In genomic region chr10:73551515-73551914, GRCh38 we compare ENCODE assay signal across 17 cellular contexts. TPM values are rescaled to one million over a fixed set of nuclear protein-coding genes. Genes with fewer than 3 reads are reported as not detected.
DNase-seq lines count a peak whose midpoint lies in the region; ATAC-seq, FAIRE-seq and TF ChIP-seq lines count a peak whose summit lies in the region.
"Had no signal": no experiment of that assay in that cellular context is flagged by ENCODE, and none has a peak within 500 bp of the region (broad histone marks: within the 10 kb centered on the region; RNA-seq: fewer than 3 reads in every experiment).

No MANE protein-coding gene starts in this region.

- no TSS peak for BruUV-seq in HepG2 (replicated peaks; lab: Mats Ljungman, UMichigan)
- BruUV-seq in MCF 10A (replicated peaks; lab: Mats Ljungman, UMichigan), result no TSS peak

- ATAC-seq in HepG2, result no peak
- no peak for ATAC-seq in right lobe of liver
- no peak for ATAC-seq in psoas muscle
- no peak for ATAC-seq in GM18520 (IDR thresholded peaks at IDR 0.05; ENCODE audit: unreplicated experiment)
- ATAC-seq: HCT116 had no signal

- no peaks in the 10 kb centered on the region for H3K27me3 Mint-ChIP-seq in MCF 10A (ENCODE audit: insufficient read depth, unreplicated experiment)
- H3K27me3 Mint-ChIP-seq: CD4-positive, CD25-positive, alpha-beta regulatory T cell had no signal

- no peaks in the 10 kb centered on the region for H3K27me3 ChIP-seq in HepG2 (ENCODE audit: control insufficient read depth in 1 of 2, insufficient read depth in 2 of 2, low read length in 2 of 2)
- H3K27me3 ChIP-seq in right lobe of liver, result no peaks in the 10 kb centered on the region
- H3K27me3 ChIP-seq in dorsolateral prefrontal cortex, result no peaks in the 10 kb centered on the region
- H3K27me3 ChIP-seq in psoas muscle (ENCODE audit: insufficient read depth in 3 of 3, low read length in 2 of 3), result no peaks in the 10 kb centered on the region
- no peaks in the 10 kb centered on the region for H3K27me3 ChIP-seq in tibial nerve
- H3K27me3 ChIP-seq: BLaER1 treated with 17β-estradiol and CSF1 and Interleukin-3, amounts not matched to agents 10 nM and 100 nM had no signal

- H3K9me3 Mint-ChIP-seq in MCF 10A (ENCODE audit: unreplicated experiment), result no peaks in the 10 kb centered on the region
- H3K9me3 Mint-ChIP-seq: CD4-positive, CD25-positive, alpha-beta regulatory T cell had no signal

- no peak for DNase-seq in HepG2 (ENCODE audit: low spot score)
- no peak for DNase-seq in right lobe of liver
- DNase-seq in dorsolateral prefrontal cortex, result no peak
- DNase-seq in psoas muscle, result no peak
- no peak for DNase-seq in tibial nerve (ENCODE audit: low spot score in 2 of 2)
- DNase-seq in activated CD4-positive, CD25-positive, alpha-beta regulatory T cell treated with anti-CD3 and anti-CD28 coated beads, Interleukin-2, amount 50 U/mL, for 72 hours, result no peak
- DNase-seq in MCF 10A (ENCODE audit: unreplicated experiment), result no peak
- DNase-seq: 8988T; ACHN; CD4-positive, CD25-positive, alpha-beta regulatory T cell; DMS53; GF-D8; GM23248 had no signal

- TF ChIP-seq CTCF in HepG2 (CRISPR knock-in tag; IDR thresholded peaks at IDR 0.05) (no peak), right lobe of liver (IDR thresholded peaks at IDR 0.05) (no peak), dorsolateral prefrontal cortex (IDR thresholded peaks at IDR 0.05 in 54 of 56, conservative IDR thresholded peaks at IDR 0.05 in 2 of 56; ENCODE audit: low read depth in 1 of 56, partially characterized antibody in 56 of 56) (no peak), psoas muscle (IDR thresholded peaks at IDR 0.05) (no peak), tibial nerve (IDR thresholded peaks at IDR 0.05) (no peak), MCF 10A (IDR thresholded peaks at IDR 0.05; ENCODE audit: unreplicated experiment) (no peak)

- TF ChIP-seq POLR2A in HepG2 (IDR thresholded peaks at IDR 0.05; ENCODE audit: insufficient read depth in 1 of 2, low read depth in 2 of 2, low read length in 2 of 2), result no peak
- TF ChIP-seq POLR2A in right lobe of liver (IDR thresholded peaks at IDR 0.05), result no peak
- no peak for TF ChIP-seq POLR2A in tibial nerve (IDR thresholded peaks at IDR 0.05)

- intact Hi-C loops in HepG2 (cut with micrococcal nuclease; ENCODE audit: unreplicated experiment) (no loop called here), right lobe of liver (cut with DNase I) (no loop called here), dorsolateral prefrontal cortex (cut with DNase I) (loop anchor here in 1 of 2 donors (5.0 kb wide), 1 partner anchor 41 kb away; the partner anchor contains the start of gene USP54), psoas muscle (cut with DNase I) (loop anchor here in 1 of 2 donors (5.0 kb wide), 1 partner anchor 91 kb away; the partner anchor contains the start of gene MYOZ1), MCF 10A (cut with micrococcal nuclease) (no loop called here)

- in situ Hi-C loops in HepG2 (cut with HindIII; ENCODE audit: extremely low pct_ligation_motif_present, low pct_unique_long_range_greater_than_20kb), result no loop called here

- H3K4me1 ChIP-seq in HepG2 (ENCODE audit: insufficient read depth, low read length), result peaks cover 7% of the 10 kb centered on the region; the same call in 1 of the 2 replicates
- H3K4me1 ChIP-seq in right lobe of liver, result no peaks in the 10 kb centered on the region
- peaks cover 67% of the 10 kb centered on the region for H3K4me1 ChIP-seq in psoas muscle
- H3K4me1 ChIP-seq in tibial nerve, result peaks cover 0 to 56% (median 21%) of the 10 kb centered on the region in 4 donors

- peaks cover 17% of the 10 kb centered on the region for H3K4me1 Mint-ChIP-seq in MCF 10A (ENCODE audit: insufficient read depth, unreplicated experiment)
- H3K4me1 Mint-ChIP-seq: CD4-positive, CD25-positive, alpha-beta regulatory T cell had no signal

- H3K4me2 ChIP-seq in HepG2 (ENCODE audit: low read depth, low read length), result no peak overlapping the region
- H3K4me2 ChIP-seq: BLaER1 treated with 17β-estradiol and CSF1 and Interleukin-3, amounts not matched to agents 10 nM and 100 nM had no signal

- no peak overlapping the region for H3K4me3 ChIP-seq in HepG2 (replicated peaks in 1 of 3; ENCODE audit: insufficient read depth in 1 of 3, low read depth in 2 of 3, low read length in 3 of 3)
- H3K4me3 ChIP-seq in right lobe of liver, result no peak overlapping the region
- H3K4me3 ChIP-seq in dorsolateral prefrontal cortex, result peak overlapping the region in 1 of 59 donors; percentile 6
- H3K4me3 ChIP-seq in psoas muscle, result peak overlapping the region; percentile 10
- H3K4me3 ChIP-seq in tibial nerve, result no peak overlapping the region
- H3K4me3 ChIP-seq: BLaER1 treated with 17β-estradiol and CSF1 and Interleukin-3, amounts not matched to agents 10 nM and 100 nM; GM23248 had no signal

- H3K36me3 ChIP-seq in HepG2 (replicated peaks in 1 of 2; ENCODE audit: control insufficient read depth in 1 of 2, insufficient read depth in 2 of 2, low read length in 2 of 2), result no peaks in the 10 kb centered on the region; a peak in 1 of 5 replicates
- H3K36me3 ChIP-seq in right lobe of liver, result no peaks in the 10 kb centered on the region
- no peaks in the 10 kb centered on the region for H3K36me3 ChIP-seq in psoas muscle (ENCODE audit: insufficient read depth in 1 of 2, low read depth in 1 of 2)
- H3K36me3 ChIP-seq in tibial nerve, result no peaks in the 10 kb centered on the region
- H3K36me3 ChIP-seq: BLaER1 treated with 17β-estradiol and CSF1 and Interleukin-3, amounts not matched to agents 10 nM and 100 nM had no signal

- 100% methylated on average over 1 of the region's 1 CpG for WGBS in HepG2 (ENCODE audit: low lambda C conversion rate)
- 78% methylated on average over 1 of the region's 1 CpG for WGBS in right lobe of liver (ENCODE audit: insufficient coverage, low coverage, low lambda C conversion rate, missing lambda C conversion rate)
- 42 to 96% (median 65%) methylated on average over 1 of the region's 1 CpG for WGBS in psoas muscle, 3 donors
- 80 to 92% methylated on average over 1 of the region's 1 CpG for WGBS in tibial nerve, 2 donors

- POLR2A ChIA-PET in HepG2 (lab: Yijun Ruan, JAX) (no interaction called here), MCF 10A (lab: Yijun Ruan, JAX) (interaction anchor here (0.9 to 1.0 kb wide), 2 partner anchors 13 to 24 kb away, joined by 3 to 6 read pairs; no protein-coding TSS in a partner anchor)

- peaks cover 18% of the 10 kb centered on the region for H3K36me3 Mint-ChIP-seq in MCF 10A (ENCODE audit: insufficient read depth, unreplicated experiment)
- H3K36me3 Mint-ChIP-seq: CD4-positive, CD25-positive, alpha-beta regulatory T cell had no signal

- FAIRE-seq in HepG2 (lab: Jason Lieb, UNC), result no peak
- FAIRE-seq: H54 had no signal

- H3K27ac ChIP-seq in HepG2 (ENCODE audit: extremely low read length, insufficient read depth, low read length), result no peak overlapping the region
- no peak overlapping the region for H3K27ac ChIP-seq in right lobe of liver
- H3K27ac ChIP-seq in dorsolateral prefrontal cortex, result peak overlapping the region in 58 of 59 donors; percentile 49 to 99 (median 96)
- peak overlapping the region; percentile 88 for H3K27ac ChIP-seq in psoas muscle
- peak overlapping the region; percentile 76 to 95 (median 84) for H3K27ac ChIP-seq in tibial nerve
- H3K27ac ChIP-seq: BLaER1 treated with 17β-estradiol and CSF1 and Interleukin-3, amounts not matched to agents 10 nM and 100 nM; GM23248 had no signal

- no peak overlapping the region for H3K4me3 Mint-ChIP-seq in MCF 10A (ENCODE audit: unreplicated experiment)
- H3K4me3 Mint-ChIP-seq: CD4-positive, CD25-positive, alpha-beta regulatory T cell had no signal

- no peak overlapping the region for H2AFZ ChIP-seq in HepG2 (ENCODE audit: low read length)
- H2AFZ ChIP-seq: GM23248 had no signal

- H3K27ac Mint-ChIP-seq in MCF 10A (ENCODE audit: low read depth, unreplicated experiment), result no peak overlapping the region
- H3K27ac Mint-ChIP-seq: CD4-positive, CD25-positive, alpha-beta regulatory T cell had no signal

- H3K9ac ChIP-seq in HepG2 (ENCODE audit: insufficient read depth, low read depth, low read length), result no peak overlapping the region
- H3K9ac ChIP-seq: BLaER1 treated with 17β-estradiol and CSF1 and Interleukin-3, amounts not matched to agents 10 nM and 100 nM; GM23248 had no signal

- TF ChIP-seq RAD21 in HepG2 (CRISPR knock-in tag; IDR thresholded peaks at IDR 0.05), result no peak

- no peaks in the 10 kb centered on the region for H3K9me3 ChIP-seq in HepG2 (ENCODE audit: low read length)
- no peaks in the 10 kb centered on the region for H3K9me3 ChIP-seq in right lobe of liver
- H3K9me3 ChIP-seq in psoas muscle, result no peaks in the 10 kb centered on the region
- no peaks in the 10 kb centered on the region for H3K9me3 ChIP-seq in tibial nerve

- no peaks in the 10 kb centered on the region for H4K20me1 ChIP-seq in HepG2 (ENCODE audit: insufficient read depth, low read length)
- H4K20me1 ChIP-seq: BLaER1 treated with 17β-estradiol and CSF1 and Interleukin-3, amounts not matched to agents 10 nM and 100 nM had no signal

- CTCF ChIA-PET in HepG2 (lab: Yijun Ruan, JAX; ENCODE audit: low intra/inter-chr PET ratio, low total read pairs), result no interaction called here
- CTCF ChIA-PET in MCF 10A (lab: Yijun Ruan, JAX), result interaction anchor here (0.5 to 3.6 kb wide), 2 partner anchors 22 to 1550 kb away, joined by 5 to 12 read pairs; no protein-coding TSS in a partner anchor

- no peaks in the 10 kb centered on the region for H3K79me2 ChIP-seq in HepG2 (ENCODE audit: insufficient read depth, low read length)

- no peak for TF ChIP-seq EP300 in HepG2 (IDR thresholded peaks at IDR 0.05; ENCODE audit: low read depth in 2 of 2, low read length in 2 of 2)
- no peak for TF ChIP-seq EP300 in HepG2 (CRISPR knock-in tag; IDR thresholded peaks at IDR 0.05; ENCODE audit: borderline replicate concordance)
- no peak for TF ChIP-seq EP300 in tibial nerve (IDR thresholded peaks at IDR 0.05)

RNA-seq across cellular contexts. Expression of gene USP54, which starts 39.6 kb away (rescaled TPM):
- total RNA-seq in HepG2 (2016; rRNA removed; fragmentation: Illumina TruSeq; extraction: Trizol) (18.1 and 20.2 TPM in 2 replicates), right lobe of liver (1 to 10 TPM; 1.5 to 5.7 (median 3.6) TPM), dorsolateral prefrontal cortex (100 to 1,000 TPM in 119 of 120 experiments, 10 to 100 TPM in 1; 91.9 to 623 (median 231) TPM), psoas muscle (100 to 1,000 TPM in 2 of 4 donors, 10 to 100 TPM in 2; 47.7 to 216 (median 110) TPM), tibial nerve (100 to 1,000 TPM in 3 of 4 donors, 10 to 100 TPM in 1; 96.6 to 172 (median 125) TPM), MCF 10A (2022) (19.6 and 21.4 TPM in 2 replicates)
- total RNA-seq in HepG2 (2016; cell fraction: cytosol; rRNA removed; fragmentation: Illumina TruSeq; extraction: Trizol; ENCODE audit: low read depth), result 11.3 and 14.3 TPM in 2 replicates
- 17.6 and 24.1 TPM in 2 replicates for total RNA-seq in HepG2 (2016; cell fraction: insoluble cytoplasmic fraction; rRNA removed; fragmentation: Illumina TruSeq; extraction: Trizol)
- 13.5 and 16.9 TPM in 2 replicates for total RNA-seq in HepG2 (2016; cell fraction: membrane; rRNA removed; fragmentation: Illumina TruSeq; extraction: Trizol)
- 21.2 and 23.4 TPM in 2 replicates for total RNA-seq in HepG2 (2016; cell fraction: nucleus; rRNA removed; fragmentation: Illumina TruSeq; extraction: Trizol)
- polyA plus RNA-seq in HepG2 (2011; rRNA removed) (16.1 and 25.0 TPM in 2 replicates), psoas muscle (10 to 100 TPM; 32.6 to 94.3 (median 65.9) TPM)
- polyA plus RNA-seq in HepG2 (2011; cell fraction: cytosol; rRNA removed), result 10.3 and 14.4 TPM in 2 replicates
- polyA plus RNA-seq in HepG2 (2011; cell fraction: nucleus; rRNA removed), result 15.2 and 17.5 TPM in 2 replicates
- 9.0 and 10.2 TPM in 2 replicates for polyA plus RNA-seq in HepG2 (2012)
- 0.40 and 0.62 TPM in 2 replicates for polyA plus RNA-seq in HepG2 (2016; cell fraction: cytosol; fragmentation: Illumina TruSeq; extraction: Trizol; ENCODE audit: low read depth)
- 8.0 and 9.7 TPM in 2 replicates for polyA plus RNA-seq in HepG2 (2016; cell fraction: insoluble cytoplasmic fraction; fragmentation: Illumina TruSeq; extraction: Trizol; ENCODE audit: low read depth)
- 1.5 and 2.1 TPM in 2 replicates for polyA plus RNA-seq in HepG2 (2016; cell fraction: membrane; fragmentation: Illumina TruSeq; extraction: Trizol; ENCODE audit: low read depth)
- 18.9 and 21.0 TPM in 2 replicates for polyA plus RNA-seq in HepG2 (2016; cell fraction: nucleus; fragmentation: Illumina TruSeq; extraction: Trizol; ENCODE audit: insufficient read depth, low read depth)
- 35.8 and 39.2 TPM in 2 replicates for polyA minus RNA-seq in HepG2 (2011; rRNA and poly(A)+ RNA removed; ENCODE audit: low replicate concordance)
- 9.8 and 12.8 TPM in 2 replicates for polyA minus RNA-seq in HepG2 (2011; cell fraction: cytosol; rRNA and poly(A)+ RNA removed)
- polyA minus RNA-seq in HepG2 (2011; cell fraction: nucleus; rRNA and poly(A)+ RNA removed), result 24.6 and 31.2 TPM in 2 replicates

RNA-seq across cellular contexts. Expression of gene PPP3CB, which starts 55.7 kb away (rescaled TPM):
- total RNA-seq in HepG2 (2016; rRNA removed; fragmentation: Illumina TruSeq; extraction: Trizol) (8.7 and 18.5 TPM in 2 replicates), right lobe of liver (10 to 100 TPM; 10.9 to 13.6 (median 13.5) TPM), dorsolateral prefrontal cortex (100 to 1,000 TPM in 109 of 120 experiments, 10 to 100 TPM in 11; 64.9 to 242 (median 161) TPM), psoas muscle (100 to 1,000 TPM in 3 of 4 donors, 10 to 100 TPM in 1; 92.3 to 177 (median 138) TPM), tibial nerve (10 to 100 TPM; 47.1 to 75.6 (median 68.0) TPM), MCF 10A (2022) (34.8 and 37.4 TPM in 2 replicates)
- 2.8 and 4.2 TPM in 2 replicates for total RNA-seq in HepG2 (2016; cell fraction: cytosol; rRNA removed; fragmentation: Illumina TruSeq; extraction: Trizol; ENCODE audit: low read depth)
- total RNA-seq in HepG2 (2016; cell fraction: insoluble cytoplasmic fraction; rRNA removed; fragmentation: Illumina TruSeq; extraction: Trizol), result 9.5 and 16.0 TPM in 2 replicates
- total RNA-seq in HepG2 (2016; cell fraction: membrane; rRNA removed; fragmentation: Illumina TruSeq; extraction: Trizol), result 10.4 and 12.8 TPM in 2 replicates
- 18.8 and 19.6 TPM in 2 replicates for total RNA-seq in HepG2 (2016; cell fraction: nucleus; rRNA removed; fragmentation: Illumina TruSeq; extraction: Trizol)
- polyA plus RNA-seq in HepG2 (2011; rRNA removed) (9.5 and 11.4 TPM in 2 replicates), psoas muscle (100 to 1,000 TPM in 1 of 3 donors, 10 to 100 TPM in 2; 52.2 to 162 (median 94.2) TPM)
- polyA plus RNA-seq in HepG2 (2011; cell fraction: cytosol; rRNA removed), result 7.6 and 9.8 TPM in 2 replicates
- 9.0 and 13.7 TPM in 2 replicates for polyA plus RNA-seq in HepG2 (2011; cell fraction: nucleus; rRNA removed)
- polyA plus RNA-seq in HepG2 (2012), result 19.1 and 23.5 TPM in 2 replicates
- polyA plus RNA-seq in HepG2 (2016; cell fraction: cytosol; fragmentation: Illumina TruSeq; extraction: Trizol; ENCODE audit: low read depth), result 5.6 and 6.9 TPM in 2 replicates
- 28.6 and 29.5 TPM in 2 replicates for polyA plus RNA-seq in HepG2 (2016; cell fraction: insoluble cytoplasmic fraction; fragmentation: Illumina TruSeq; extraction: Trizol; ENCODE audit: low read depth)
- 15.8 and 17.1 TPM in 2 replicates for polyA plus RNA-seq in HepG2 (2016; cell fraction: membrane; fragmentation: Illumina TruSeq; extraction: Trizol; ENCODE audit: low read depth)
- 34.8 TPM in 2 replicates for polyA plus RNA-seq in HepG2 (2016; cell fraction: nucleus; fragmentation: Illumina TruSeq; extraction: Trizol; ENCODE audit: insufficient read depth, low read depth)
- 2.9 and 10.3 TPM in 2 replicates for polyA minus RNA-seq in HepG2 (2011; rRNA and poly(A)+ RNA removed; ENCODE audit: low replicate concordance)
- 12.7 and 13.0 TPM in 2 replicates for polyA minus RNA-seq in HepG2 (2011; cell fraction: cytosol; rRNA and poly(A)+ RNA removed)
- polyA minus RNA-seq in HepG2 (2011; cell fraction: nucleus; rRNA and poly(A)+ RNA removed), result 28.2 and 31.2 TPM in 2 replicates

Comparison
In these comparisons a context has a peak if more than half of its experiments do, and no peak if none do; other contexts are left out.
1. H3K27ac ChIP-seq: peak in dorsolateral prefrontal cortex (58 of 59), psoas muscle (single experiment) and tibial nerve (4 of 4); none in HepG2 (single experiment) and right lobe of liver (0 of 3).